16 cellular contexts compared by ENCODE assay signal in the genomic region with DNA sequence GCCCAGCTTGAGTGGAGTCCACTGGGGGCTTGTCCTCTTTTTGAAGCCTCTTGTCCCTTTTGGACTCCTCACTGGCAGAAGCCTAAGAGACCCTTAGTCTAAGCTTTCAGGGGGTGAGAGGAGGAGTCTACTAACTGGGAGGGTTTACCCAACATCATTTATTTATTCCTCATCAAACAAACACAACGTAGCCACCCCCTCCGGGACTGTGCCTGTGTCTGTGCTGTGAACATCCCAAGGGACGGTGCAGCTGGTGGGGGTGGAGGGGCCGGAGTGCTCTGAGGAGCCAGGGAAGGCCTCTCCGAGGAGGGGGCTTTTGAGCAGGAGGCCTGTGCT. TPM values are rescaled to one million over a fixed set of nuclear protein-coding genes. Genes with fewer than 3 reads are reported as not detected.
DNase-seq lines count a peak whose midpoint lies in the region; ATAC-seq and TF ChIP-seq lines count a peak whose summit lies in the region.
"Had no signal": no experiment of that assay in that cellular context is flagged by ENCODE, and none has a peak within 500 bp of the region (broad histone marks: within the 10 kb centered on the region; RNA-seq: fewer than 3 reads in every experiment).

No MANE protein-coding gene starts in this region.

- no peak for TF ChIP-seq EP300 in transverse colon (IDR thresholded peaks at IDR 0.05; ENCODE audit: low read depth)

- no peak for DNase-seq in activated CD4-positive, alpha-beta memory T cell treated with anti-CD3 and anti-CD28 coated beads, Interleukin-2, amount 10 ng/mL, durations not matched to agents 7 days and 5 days
- no peak for DNase-seq in activated CD4-positive, alpha-beta memory T cell treated with anti-CD3 and anti-CD28 coated beads for 36 hours
- DNase-seq in breast epithelium (ENCODE audit: low spot score in 2 of 2), result no peak
- no peak for DNase-seq in left lung
- DNase-seq in transverse colon, result no peak
- DNase-seq in erythroblast (lab: John Stamatoyannopoulos, UW), result no peak
- DNase-seq: 8988T, amygdala, glutamatergic neuron, left colon, NCI-H1048, sigmoid colon had no signal

- POLR2A ChIA-PET in activated CD4-positive, alpha-beta memory T cell treated with anti-CD3 and anti-CD28 coated beads, Interleukin-2, amount 10 ng/mL, durations not matched to agents 7 days and 5 days (lab: Charles Lee), result interaction anchor here (0.8 to 6.1 kb wide), 20 partner anchors 13 to 377 kb away, joined by 3 to 56 read pairs (median 6); a partner anchor contains a TSS
- POLR2A ChIA-PET in activated CD4-positive, alpha-beta memory T cell treated with anti-CD3 and anti-CD28 coated beads for 36 hours (lab: Charles Lee), result interaction anchor here (0.9 to 2.4 kb wide), 5 partner anchors 12 to 245 kb away, joined by 3 to 12 read pairs (median 3); a partner anchor contains a TSS

- H3K4me3 ChIP-seq in breast epithelium (no peak overlapping the region), left lung (no peak overlapping the region), transverse colon (no peak overlapping the region)
- H3K4me3 ChIP-seq: sigmoid colon had no signal

- H3K27ac ChIP-seq in breast epithelium, result peak overlapping the region; percentile 90 to 94
- peak overlapping the region; percentile 48 to 70 for H3K27ac ChIP-seq in left lung
- peak overlapping the region in 3 of 4 donors; percentile 15 to 37 (median 36) for H3K27ac ChIP-seq in transverse colon

- in situ Hi-C loops in transverse colon (cut with MboI; ENCODE audit: low pct_ligation_motif_present in 1 of 4, low pct_unique_long_range_greater_than_20kb in 1 of 4, low sequenced_read_pairs in 3 of 4), result loop anchor here in 3 of 4 donors (10.0 to 25.0 kb wide), 2 partner anchors 244 to 262 kb away; a partner anchor contains a TSS

- H3K36me3 ChIP-seq in breast epithelium (no peaks in the 10 kb centered on the region), left lung (no peaks in the 10 kb centered on the region), transverse colon (no peaks in the 10 kb centered on the region)
- H3K36me3 ChIP-seq: sigmoid colon had no signal

- CTCF ChIA-PET in activated CD4-positive, alpha-beta memory T cell treated with anti-CD3 and anti-CD28 coated beads, Interleukin-2, amount 10 ng/mL, durations not matched to agents 7 days and 5 days (lab: Charles Lee), result interaction anchor here (0.8 to 10.2 kb wide), 22 partner anchors 10 to 250 kb away, joined by 3 to 154 read pairs (median 8); a partner anchor contains a TSS
- CTCF ChIA-PET in activated CD4-positive, alpha-beta memory T cell treated with anti-CD3 and anti-CD28 coated beads for 36 hours (lab: Charles Lee), result interaction anchor here (0.6 to 8.9 kb wide), 27 partner anchors 12 to 659 kb away, joined by 3 to 92 read pairs (median 5); a partner anchor contains a TSS

- peaks cover 22 to 43% of the 10 kb centered on the region in 2 donors for H3K4me1 ChIP-seq in breast epithelium
- peaks cover 4 to 35% of the 10 kb centered on the region in 2 donors for H3K4me1 ChIP-seq in left lung
- peaks cover 11 to 60% (median 32%) of the 10 kb centered on the region in 4 donors for H3K4me1 ChIP-seq in transverse colon

- TF ChIP-seq CTCF in breast epithelium (IDR thresholded peaks at IDR 0.05), result no peak
- TF ChIP-seq CTCF in left lung (IDR thresholded peaks at IDR 0.05), result no peak
- no peak for TF ChIP-seq CTCF in transverse colon (IDR thresholded peaks at IDR 0.05)

- no peak for TF ChIP-seq POLR2A in breast epithelium (IDR thresholded peaks at IDR 0.05)
- no peak for TF ChIP-seq POLR2A in transverse colon (IDR thresholded peaks at IDR 0.05)
- no peak for TF ChIP-seq POLR2A in erythroblast (IDR thresholded peaks at IDR 0.05; ENCODE audit: low read length)

- H3K9me3 ChIP-seq in breast epithelium (no peaks in the 10 kb centered on the region), left lung (no peaks in the 10 kb centered on the region), transverse colon (no peaks in the 10 kb centered on the region)
- H3K9me3 ChIP-seq: sigmoid colon had no signal

- intact Hi-C loops in activated CD4-positive, alpha-beta memory T cell treated with anti-CD3 and anti-CD28 coated beads for 36 hours (cut with micrococcal nuclease), result no loop called here
- intact Hi-C loops in breast epithelium (cut with DNase I; ENCODE audit: low total_unique reads), result loop anchor here (10.0 kb wide), 1 partner anchor 244 kb away; a partner anchor contains a TSS
- intact Hi-C loops in left lung (cut with DNase I), result loop anchor here in 1 of 2 donors (10.0 kb wide), 1 partner anchor 184 kb away; no protein-coding TSS in a partner anchor
- intact Hi-C loops in transverse colon (cut with DNase I; ENCODE audit: low total_unique reads), result no loop called here

- H3K27me3 Mint-ChIP-seq in activated CD4-positive, alpha-beta memory T cell treated with anti-CD3 and anti-CD28 coated beads, Interleukin-2, amount 10 ng/mL, durations not matched to agents 7 days and 5 days, result no peaks in the 10 kb centered on the region
- H3K27me3 Mint-ChIP-seq in activated CD4-positive, alpha-beta memory T cell treated with anti-CD3 and anti-CD28 coated beads for 36 hours, result no peaks in the 10 kb centered on the region
- H3K27me3 Mint-ChIP-seq: activated T-cell treated with anti-CD3 and anti-CD28 coated beads, Interleukin-2, amount 50 U/mL, for 24 hours had no signal

- 74% methylated on average over 5 of the region's 5 CpGs; no CpG with 5 or more reads in 1 of the 2 donors for WGBS in transverse colon (ENCODE audit: low coverage in 1 of 2), 2 donors

- H3K27me3 ChIP-seq in breast epithelium (no peaks in the 10 kb centered on the region), left lung (no peaks in the 10 kb centered on the region), transverse colon (no peaks in the 10 kb centered on the region)
- H3K27me3 ChIP-seq: sigmoid colon had no signal

- no peaks in the 10 kb centered on the region for H3K36me3 Mint-ChIP-seq in activated CD4-positive, alpha-beta memory T cell treated with anti-CD3 and anti-CD28 coated beads, Interleukin-2, amount 10 ng/mL, durations not matched to agents 7 days and 5 days (ENCODE audit: low read depth)
- no peaks in the 10 kb centered on the region for H3K36me3 Mint-ChIP-seq in activated CD4-positive, alpha-beta memory T cell treated with anti-CD3 and anti-CD28 coated beads for 36 hours
- H3K36me3 Mint-ChIP-seq: T-cell had no signal

- no peaks in the 10 kb centered on the region for H3K9me3 Mint-ChIP-seq in activated CD4-positive, alpha-beta memory T cell treated with anti-CD3 and anti-CD28 coated beads, Interleukin-2, amount 10 ng/mL, durations not matched to agents 7 days and 5 days
- no peaks in the 10 kb centered on the region for H3K9me3 Mint-ChIP-seq in activated CD4-positive, alpha-beta memory T cell treated with anti-CD3 and anti-CD28 coated beads for 36 hours
- H3K9me3 Mint-ChIP-seq: activated T-cell treated with anti-CD3 and anti-CD28 coated beads, Interleukin-2, amount 50 U/mL, for 24 hours; T-cell had no signal

- H3K4me1 Mint-ChIP-seq in activated CD4-positive, alpha-beta memory T cell treated with anti-CD3 and anti-CD28 coated beads, Interleukin-2, amount 10 ng/mL, durations not matched to agents 7 days and 5 days, result peaks cover 49% of the 10 kb centered on the region
- H3K4me1 Mint-ChIP-seq in activated CD4-positive, alpha-beta memory T cell treated with anti-CD3 and anti-CD28 coated beads for 36 hours (ENCODE audit: low read depth), result peaks cover 35% of the 10 kb centered on the region

- ATAC-seq in left lung, result no peak
- no peak for ATAC-seq in GM18520 (IDR thresholded peaks at IDR 0.05; ENCODE audit: unreplicated experiment)
- no peak for ATAC-seq in HG03565 (IDR thresholded peaks at IDR 0.05; ENCODE audit: unreplicated experiment)
- ATAC-seq: left colon had no signal

- peak overlapping the region; percentile 98 for H3K27ac Mint-ChIP-seq in activated CD4-positive, alpha-beta memory T cell treated with anti-CD3 and anti-CD28 coated beads, Interleukin-2, amount 10 ng/mL, durations not matched to agents 7 days and 5 days
- H3K27ac Mint-ChIP-seq in activated CD4-positive, alpha-beta memory T cell treated with anti-CD3 and anti-CD28 coated beads for 36 hours, result no peak overlapping the region

- H3K4me3 Mint-ChIP-seq in activated CD4-positive, alpha-beta memory T cell treated with anti-CD3 and anti-CD28 coated beads, Interleukin-2, amount 10 ng/mL, durations not matched to agents 7 days and 5 days, result no peak overlapping the region
- no peak overlapping the region for H3K4me3 Mint-ChIP-seq in activated CD4-positive, alpha-beta memory T cell treated with anti-CD3 and anti-CD28 coated beads for 36 hours
- H3K4me3 Mint-ChIP-seq: activated T-cell treated with anti-CD3 and anti-CD28 coated beads, Interleukin-2, amount 50 U/mL, for 24 hours had no signal

RNA-seq across cellular contexts. Expression of a gene that starts 42.7 kb away (rescaled TPM):
- total RNA-seq in activated CD4-positive, alpha-beta memory T cell treated with anti-CD3 and anti-CD28 coated beads, Interleukin-2, amount 10 ng/mL, durations not matched to agents 7 days and 5 days, result 10 to 100 TPM; 49.4 to 54.7 TPM
- total RNA-seq in activated CD4-positive, alpha-beta memory T cell treated with anti-CD3 and anti-CD28 coated beads for 36 hours, result 10 to 100 TPM; 32.6 TPM
- total RNA-seq in breast epithelium (10 to 100 TPM; 17.0 to 21.6 (median 20.3) TPM), left lung (10 to 100 TPM; 22.0 to 22.1 TPM), transverse colon (10 to 100 TPM in 1 of 4 donors, 1 to 10 TPM in 1, under 1 TPM in 1, not detected in 1; 0.80 to 18.9 (median 4.4) TPM)

Comparison
In these comparisons a context has a peak if more than half of its experiments do, and no peak if none do; other contexts are left out.
1. H3K27ac ChIP-seq: peak in every context shown above with its lines; median percentile 92 in breast epithelium; 59 in left lung; 36 in transverse colon.